ENCODE assay signal across 24 cellular contexts in genomic region chr1:174850726-174851125, GRCh38.
"Had no signal": no experiment of that assay in that cellular context is flagged by ENCODE, and none has a peak within 500 bp of the region (broad histone marks: within the 10 kb centered on the region; RNA-seq: fewer than 3 reads in every experiment).

No MANE protein-coding gene starts in this region.

- H3K36me3 ChIP-seq: prostate gland, right atrium auricular region, stomach, thyroid gland had no signal

- ATAC-seq: effector memory CD8-positive, alpha-beta T cell; left colon; left ventricle myocardium superior; naive thymus-derived CD4-positive, alpha-beta T cell; sciatic nerve; stimulated activated effector memory CD8-positive, alpha-beta T cell treated with anti-CD3 and anti-CD28 coated beads, Interleukin-12 subunit alpha, Interleukin-12 subunit beta, amount 100 ng/mL, for 72 hours had no signal

- H3K4me3 ChIP-seq: lung, neural progenitor cell, prostate gland, right atrium auricular region, smooth muscle cell, stomach, thyroid gland had no signal

- H3K27me3 ChIP-seq: neural progenitor cell, right atrium auricular region, stomach, thyroid gland had no signal

- H3K27ac ChIP-seq: neural progenitor cell, prostate gland, right atrium auricular region, stomach, thyroid gland had no signal

- H3K9me3 ChIP-seq: prostate gland, right atrium auricular region, stomach, thyroid gland had no signal

- DNase-seq: cortex of kidney; effector memory CD8-positive, alpha-beta T cell; hypothalamus; immature natural killer cell; islet precursor cell; kidney glomerular epithelial cell; left colon; left ventricle myocardium superior; mesenchymal stem cell; midbrain; naive thymus-derived CD4-positive, alpha-beta T cell; stimulated activated CD4-positive, alpha-beta T cell treated with anti-CD3 and anti-CD28 coated beads, Interleukin-2, amount 100 ng/mL, for 24 hours; stimulated activated CD4-positive, alpha-beta T cell treated with anti-CD3 and anti-CD28 coated beads, Interleukin-4, amount 100 ng/mL, for 24 hours; stimulated activated naive CD4-positive, alpha-beta T cell treated with Interleukin-2 at 50 U/mL for 16 hours; stomach; thyroid gland; trophoblast cell had no signal

- H3K4me1 ChIP-seq: neural progenitor cell, prostate gland, right atrium auricular region, stomach had no signal
